Comparison of ENCODE assay signal across 1 cellular context in genomic region chr5:177313561-177314259, GRCh38.
TF ChIP-seq lines count a peak whose summit lies in the region.

No MANE protein-coding gene starts in this region.

TF ChIP-seq in GM12878, 131 proteins besides CTCF, POLR2A, EP300 and RAD21:
- TF ChIP-seq KDM1A (IDR thresholded peaks at IDR 0.05; ENCODE audit: borderline replicate concordance), result no peak
- TF ChIP-seq SUPT20H (IDR thresholded peaks at IDR 0.05; ENCODE audit: borderline replicate concordance, control insufficient read depth, low read depth, low read length), result no peak
- no peak for TF ChIP-seq BCL11A (IDR thresholded peaks at IDR 0.05; ENCODE audit: low read depth, low read length)
- no peak for TF ChIP-seq IRF5 (IDR thresholded peaks at IDR 0.05; ENCODE audit: borderline replicate concordance)
- no peak for TF ChIP-seq NRF1 (conservative IDR thresholded peaks at IDR 0.05; ENCODE audit: low read depth, low read length)
- no peak for TF ChIP-seq ZBTB33 (IDR thresholded peaks at IDR 0.05)
- no peak for TF ChIP-seq BCLAF1 (IDR thresholded peaks at IDR 0.05)
- no peak for TF ChIP-seq SMAD5 (IDR thresholded peaks at IDR 0.05; ENCODE audit: low read depth)
